In the genomic region with DNA sequence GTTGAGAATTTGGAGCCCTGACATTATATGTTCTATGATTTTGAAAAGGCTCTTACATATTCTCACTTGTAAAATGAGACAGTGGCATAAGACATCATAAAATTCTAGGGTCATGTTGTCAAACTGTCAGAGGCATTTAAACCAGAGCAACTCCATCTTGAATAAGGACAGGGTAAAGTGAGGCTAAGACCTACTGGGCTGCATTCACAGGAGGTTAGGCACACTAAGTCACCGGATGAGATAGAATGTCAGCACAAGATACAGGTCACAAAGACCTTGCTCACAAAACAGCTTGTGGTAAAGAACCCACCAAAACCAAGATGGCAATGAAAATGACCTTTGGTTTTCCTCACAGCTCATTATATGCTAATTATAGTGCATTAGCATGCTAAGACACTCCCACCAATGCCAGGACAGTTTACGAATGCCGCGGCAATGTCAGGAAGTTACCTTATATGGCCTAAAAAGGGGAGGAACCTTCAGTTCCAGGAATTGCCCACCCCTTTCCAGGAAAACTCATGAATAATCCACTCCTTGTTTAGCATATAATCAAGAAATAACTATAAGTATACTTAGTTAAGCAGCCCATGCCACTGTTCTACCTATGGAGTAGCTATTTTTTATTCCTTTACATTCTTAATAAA, we compare ENCODE assay signal across 1 cellular context.
TF ChIP-seq lines count a peak whose summit lies in the region.

No MANE protein-coding gene starts in this region.

TF ChIP-seq in K562, 482 proteins besides CTCF, POLR2A, EP300 and RAD21 (continued from another document):
- TF ChIP-seq, protein P1, sequence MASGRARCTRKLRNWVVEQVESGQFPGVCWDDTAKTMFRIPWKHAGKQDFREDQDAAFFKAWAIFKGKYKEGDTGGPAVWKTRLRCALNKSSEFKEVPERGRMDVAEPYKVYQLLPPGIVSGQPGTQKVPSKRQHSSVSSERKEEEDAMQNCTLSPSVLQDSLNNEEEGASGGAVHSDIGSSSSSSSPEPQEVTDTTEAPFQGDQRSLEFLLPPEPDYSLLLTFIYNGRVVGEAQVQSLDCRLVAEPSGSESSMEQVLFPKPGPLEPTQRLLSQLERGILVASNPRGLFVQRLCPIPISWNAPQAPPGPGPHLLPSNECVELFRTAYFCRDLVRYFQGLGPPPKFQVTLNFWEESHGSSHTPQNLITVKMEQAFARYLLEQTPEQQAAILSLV (tag; IDR thresholded peaks at IDR 0.05) = peak; percentile 66; the same call in 1 of the 2 replicates
- TF ChIP-seq ILK (tag; IDR thresholded peaks at IDR 0.05; ENCODE audit: borderline replicate concordance, low read depth) = peak; percentile 72; the same call in 1 of the 2 replicates
- TF ChIP-seq, protein P2, sequence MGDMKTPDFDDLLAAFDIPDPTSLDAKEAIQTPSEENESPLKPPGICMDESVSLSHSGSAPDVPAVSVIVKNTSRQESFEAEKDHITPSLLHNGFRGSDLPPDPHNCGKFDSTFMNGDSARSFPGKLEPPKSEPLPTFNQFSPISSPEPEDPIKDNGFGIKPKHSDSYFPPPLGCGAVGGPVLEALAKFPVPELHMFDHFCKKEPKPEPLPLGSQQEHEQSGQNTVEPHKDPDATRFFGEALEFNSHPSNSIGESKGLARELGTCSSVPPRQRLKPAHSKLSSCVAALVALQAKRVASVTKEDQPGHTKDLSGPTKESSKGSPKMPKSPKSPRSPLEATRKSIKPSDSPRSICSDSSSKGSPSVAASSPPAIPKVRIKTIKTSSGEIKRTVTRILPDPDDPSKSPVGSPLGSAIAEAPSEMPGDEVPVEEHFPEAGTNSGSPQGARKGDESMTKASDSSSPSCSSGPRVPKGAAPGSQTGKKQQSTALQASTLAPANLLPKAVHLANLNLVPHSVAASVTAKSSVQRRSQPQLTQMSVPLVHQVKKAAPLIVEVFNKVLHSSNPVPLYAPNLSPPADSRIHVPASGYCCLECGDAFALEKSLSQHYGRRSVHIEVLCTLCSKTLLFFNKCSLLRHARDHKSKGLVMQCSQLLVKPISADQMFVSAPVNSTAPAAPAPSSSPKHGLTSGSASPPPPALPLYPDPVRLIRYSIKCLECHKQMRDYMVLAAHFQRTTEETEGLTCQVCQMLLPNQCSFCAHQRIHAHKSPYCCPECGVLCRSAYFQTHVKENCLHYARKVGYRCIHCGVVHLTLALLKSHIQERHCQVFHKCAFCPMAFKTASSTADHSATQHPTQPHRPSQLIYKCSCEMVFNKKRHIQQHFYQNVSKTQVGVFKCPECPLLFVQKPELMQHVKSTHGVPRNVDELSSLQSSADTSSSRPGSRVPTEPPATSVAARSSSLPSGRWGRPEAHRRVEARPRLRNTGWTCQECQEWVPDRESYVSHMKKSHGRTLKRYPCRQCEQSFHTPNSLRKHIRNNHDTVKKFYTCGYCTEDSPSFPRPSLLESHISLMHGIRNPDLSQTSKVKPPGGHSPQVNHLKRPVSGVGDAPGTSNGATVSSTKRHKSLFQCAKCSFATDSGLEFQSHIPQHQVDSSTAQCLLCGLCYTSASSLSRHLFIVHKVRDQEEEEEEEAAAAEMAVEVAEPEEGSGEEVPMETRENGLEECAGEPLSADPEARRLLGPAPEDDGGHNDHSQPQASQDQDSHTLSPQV (IDR thresholded peaks at IDR 0.05) = peak; percentile 67; the same call in 1 of the 2 replicates
- TF ChIP-seq MEF2D (tag; conservative IDR thresholded peaks at IDR 0.05; ENCODE audit: low read depth) = peak; percentile 66; the same call in 1 of the 2 replicates
- TF ChIP-seq, protein P3, sequence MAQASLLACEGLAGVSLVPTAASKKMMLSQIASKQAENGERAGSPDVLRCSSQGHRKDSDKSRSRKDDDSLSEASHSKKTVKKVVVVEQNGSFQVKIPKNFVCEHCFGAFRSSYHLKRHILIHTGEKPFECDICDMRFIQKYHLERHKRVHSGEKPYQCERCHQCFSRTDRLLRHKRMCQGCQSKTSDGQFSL (CRISPR knock-in tag; IDR thresholded peaks at IDR 0.05) = no peak
- TF ChIP-seq, protein P3 (tag; IDR thresholded peaks at IDR 0.05) = peak in 1 of 2 experiments; percentile 92; a peak in 2 of 4 replicates
- no peak for TF ChIP-seq NUFIP1 (IDR thresholded peaks at IDR 0.05; ENCODE audit: partially characterized antibody)
- TF ChIP-seq NFATC3 (IDR thresholded peaks at IDR 0.05) = no peak
- TF ChIP-seq E2F3 (CRISPR knock-in tag; IDR thresholded peaks at IDR 0.05) = 0 out of 2 replicates have a peak, but pooled peaks have one; percentile 14
- peak; percentile 83 for TF ChIP-seq ZNF766 (CRISPR knock-in tag; conservative IDR thresholded peaks at IDR 0.05)
- TF ChIP-seq, protein P4, sequence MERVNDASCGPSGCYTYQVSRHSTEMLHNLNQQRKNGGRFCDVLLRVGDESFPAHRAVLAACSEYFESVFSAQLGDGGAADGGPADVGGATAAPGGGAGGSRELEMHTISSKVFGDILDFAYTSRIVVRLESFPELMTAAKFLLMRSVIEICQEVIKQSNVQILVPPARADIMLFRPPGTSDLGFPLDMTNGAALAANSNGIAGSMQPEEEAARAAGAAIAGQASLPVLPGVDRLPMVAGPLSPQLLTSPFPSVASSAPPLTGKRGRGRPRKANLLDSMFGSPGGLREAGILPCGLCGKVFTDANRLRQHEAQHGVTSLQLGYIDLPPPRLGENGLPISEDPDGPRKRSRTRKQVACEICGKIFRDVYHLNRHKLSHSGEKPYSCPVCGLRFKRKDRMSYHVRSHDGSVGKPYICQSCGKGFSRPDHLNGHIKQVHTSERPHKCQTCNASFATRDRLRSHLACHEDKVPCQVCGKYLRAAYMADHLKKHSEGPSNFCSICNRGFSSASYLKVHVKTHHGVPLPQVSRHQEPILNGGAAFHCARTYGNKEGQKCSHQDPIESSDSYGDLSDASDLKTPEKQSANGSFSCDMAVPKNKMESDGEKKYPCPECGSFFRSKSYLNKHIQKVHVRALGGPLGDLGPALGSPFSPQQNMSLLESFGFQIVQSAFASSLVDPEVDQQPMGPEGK (CRISPR knock-in tag; IDR thresholded peaks at IDR 0.05; ENCODE audit: borderline replicate concordance) = 0 out of 2 replicates have a peak, but pooled peaks have one; percentile 33
- TF ChIP-seq, protein P5, sequence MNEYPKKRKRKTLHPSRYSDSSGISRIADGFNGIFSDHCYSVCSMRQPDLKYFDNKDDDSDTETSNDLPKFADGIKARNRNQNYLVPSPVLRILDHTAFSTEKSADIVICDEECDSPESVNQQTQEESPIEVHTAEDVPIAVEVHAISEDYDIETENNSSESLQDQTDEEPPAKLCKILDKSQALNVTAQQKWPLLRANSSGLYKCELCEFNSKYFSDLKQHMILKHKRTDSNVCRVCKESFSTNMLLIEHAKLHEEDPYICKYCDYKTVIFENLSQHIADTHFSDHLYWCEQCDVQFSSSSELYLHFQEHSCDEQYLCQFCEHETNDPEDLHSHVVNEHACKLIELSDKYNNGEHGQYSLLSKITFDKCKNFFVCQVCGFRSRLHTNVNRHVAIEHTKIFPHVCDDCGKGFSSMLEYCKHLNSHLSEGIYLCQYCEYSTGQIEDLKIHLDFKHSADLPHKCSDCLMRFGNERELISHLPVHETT (CRISPR knock-in tag; conservative IDR thresholded peaks at IDR 0.05 in 1 of 2, IDR thresholded peaks at IDR 0.05 in 1 of 2) = peak in 1 of 2 experiments; percentile 55; a peak in 2 of 4 replicates
- TF ChIP-seq BRCA1 (IDR thresholded peaks at IDR 0.05) = no peak
- no peak for TF ChIP-seq BRCA1 (CRISPR knock-in tag; IDR thresholded peaks at IDR 0.05)
- TF ChIP-seq, protein P6, sequence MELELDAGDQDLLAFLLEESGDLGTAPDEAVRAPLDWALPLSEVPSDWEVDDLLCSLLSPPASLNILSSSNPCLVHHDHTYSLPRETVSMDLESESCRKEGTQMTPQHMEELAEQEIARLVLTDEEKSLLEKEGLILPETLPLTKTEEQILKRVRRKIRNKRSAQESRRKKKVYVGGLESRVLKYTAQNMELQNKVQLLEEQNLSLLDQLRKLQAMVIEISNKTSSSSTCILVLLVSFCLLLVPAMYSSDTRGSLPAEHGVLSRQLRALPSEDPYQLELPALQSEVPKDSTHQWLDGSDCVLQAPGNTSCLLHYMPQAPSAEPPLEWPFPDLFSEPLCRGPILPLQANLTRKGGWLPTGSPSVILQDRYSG (tag; conservative IDR thresholded peaks at IDR 0.05; ENCODE audit: low read depth) = peak; percentile 47; the same call in 1 of the 2 replicates
- peak; percentile 93 for TF ChIP-seq STAT5A (IDR thresholded peaks at IDR 0.05; ENCODE audit: borderline replicate concordance, low read length)
